1 cellular context compared by ENCODE assay signal in the genomic region with DNA sequence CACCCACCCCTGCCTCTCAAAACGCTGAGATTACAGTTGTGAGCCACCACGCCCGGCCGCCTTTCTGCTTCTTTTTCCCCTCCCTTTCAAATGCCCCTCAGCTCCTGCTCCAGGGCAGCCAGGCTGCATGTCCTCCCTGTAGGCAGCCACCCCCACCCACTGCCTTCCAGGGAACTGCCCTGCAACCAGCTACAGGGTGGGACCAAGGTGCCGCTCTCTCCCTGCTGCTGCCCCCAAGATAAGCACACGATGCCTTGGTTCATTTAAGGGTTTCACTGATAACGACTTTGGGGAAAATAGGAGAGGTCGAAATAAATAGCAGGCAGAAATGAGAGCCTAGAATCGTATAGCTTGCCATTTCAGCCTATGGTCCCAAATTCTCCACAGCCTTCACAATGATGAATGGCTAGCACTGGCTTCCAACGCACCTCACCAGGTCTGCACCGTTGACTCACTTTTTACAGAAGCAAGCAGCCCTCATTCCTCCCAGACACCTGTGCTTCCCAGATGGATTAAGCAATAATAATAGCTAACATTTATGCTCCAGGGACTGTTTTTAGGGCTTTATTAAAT.
TF ChIP-seq lines count a peak whose summit lies in the region.

No MANE protein-coding gene starts in this region.

TF ChIP-seq in K562, 482 proteins besides CTCF, POLR2A, EP300 and RAD21 (continues in another document):
- no peak for TF ChIP-seq ADNP (tag; IDR thresholded peaks at IDR 0.05)
- no peak for TF ChIP-seq ZNF668 (CRISPR knock-in tag; IDR thresholded peaks at IDR 0.05)
- TF ChIP-seq MTA3 (IDR thresholded peaks at IDR 0.05; ENCODE audit: borderline replicate concordance), result no peak
- TF ChIP-seq, protein P1, sequence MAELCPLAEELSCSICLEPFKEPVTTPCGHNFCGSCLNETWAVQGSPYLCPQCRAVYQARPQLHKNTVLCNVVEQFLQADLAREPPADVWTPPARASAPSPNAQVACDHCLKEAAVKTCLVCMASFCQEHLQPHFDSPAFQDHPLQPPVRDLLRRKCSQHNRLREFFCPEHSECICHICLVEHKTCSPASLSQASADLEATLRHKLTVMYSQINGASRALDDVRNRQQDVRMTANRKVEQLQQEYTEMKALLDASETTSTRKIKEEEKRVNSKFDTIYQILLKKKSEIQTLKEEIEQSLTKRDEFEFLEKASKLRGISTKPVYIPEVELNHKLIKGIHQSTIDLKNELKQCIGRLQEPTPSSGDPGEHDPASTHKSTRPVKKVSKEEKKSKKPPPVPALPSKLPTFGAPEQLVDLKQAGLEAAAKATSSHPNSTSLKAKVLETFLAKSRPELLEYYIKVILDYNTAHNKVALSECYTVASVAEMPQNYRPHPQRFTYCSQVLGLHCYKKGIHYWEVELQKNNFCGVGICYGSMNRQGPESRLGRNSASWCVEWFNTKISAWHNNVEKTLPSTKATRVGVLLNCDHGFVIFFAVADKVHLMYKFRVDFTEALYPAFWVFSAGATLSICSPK (IDR thresholded peaks at IDR 0.05; ENCODE audit: borderline replicate concordance), result no peak
- TF ChIP-seq ZNF282 (CRISPR knock-in tag; IDR thresholded peaks at IDR 0.05), result no peak
- no peak for TF ChIP-seq BRD9 (IDR thresholded peaks at IDR 0.05; ENCODE audit: low read depth, partially characterized antibody)
- TF ChIP-seq CBFA2T3 (IDR thresholded peaks at IDR 0.05), result peak; percentile 88
- no peak for TF ChIP-seq ZNF583 (CRISPR knock-in tag; IDR thresholded peaks at IDR 0.05)
- TF ChIP-seq ZNF77 (CRISPR knock-in tag; IDR thresholded peaks at IDR 0.05), result no peak
- TF ChIP-seq GTF2A2 (tag; IDR thresholded peaks at IDR 0.05), result no peak
- 0 out of 4 replicates have a peak, but pooled peaks of 1 of the 2 experiments have one; percentile 12 for TF ChIP-seq MAZ (CRISPR knock-in tag; conservative IDR thresholded peaks at IDR 0.05 in 1 of 2, IDR thresholded peaks at IDR 0.05 in 1 of 2)
- TF ChIP-seq NFRKB (IDR thresholded peaks at IDR 0.05; ENCODE audit: low read depth), result no peak
- TF ChIP-seq SLC30A9 (CRISPR knock-in tag; IDR thresholded peaks at IDR 0.05), result no peak
- peak; percentile 67 for TF ChIP-seq MTA2 (IDR thresholded peaks at IDR 0.05; ENCODE audit: low read depth)
- no peak for TF ChIP-seq DDX20 (tag; IDR thresholded peaks at IDR 0.05; ENCODE audit: low read depth)
- no peak for TF ChIP-seq SIN3A (IDR thresholded peaks at IDR 0.05; ENCODE audit: borderline replicate concordance in 2 of 2, control insufficient read depth in 1 of 2, low read depth in 2 of 2, low read length in 2 of 2)
- TF ChIP-seq, protein P2, sequence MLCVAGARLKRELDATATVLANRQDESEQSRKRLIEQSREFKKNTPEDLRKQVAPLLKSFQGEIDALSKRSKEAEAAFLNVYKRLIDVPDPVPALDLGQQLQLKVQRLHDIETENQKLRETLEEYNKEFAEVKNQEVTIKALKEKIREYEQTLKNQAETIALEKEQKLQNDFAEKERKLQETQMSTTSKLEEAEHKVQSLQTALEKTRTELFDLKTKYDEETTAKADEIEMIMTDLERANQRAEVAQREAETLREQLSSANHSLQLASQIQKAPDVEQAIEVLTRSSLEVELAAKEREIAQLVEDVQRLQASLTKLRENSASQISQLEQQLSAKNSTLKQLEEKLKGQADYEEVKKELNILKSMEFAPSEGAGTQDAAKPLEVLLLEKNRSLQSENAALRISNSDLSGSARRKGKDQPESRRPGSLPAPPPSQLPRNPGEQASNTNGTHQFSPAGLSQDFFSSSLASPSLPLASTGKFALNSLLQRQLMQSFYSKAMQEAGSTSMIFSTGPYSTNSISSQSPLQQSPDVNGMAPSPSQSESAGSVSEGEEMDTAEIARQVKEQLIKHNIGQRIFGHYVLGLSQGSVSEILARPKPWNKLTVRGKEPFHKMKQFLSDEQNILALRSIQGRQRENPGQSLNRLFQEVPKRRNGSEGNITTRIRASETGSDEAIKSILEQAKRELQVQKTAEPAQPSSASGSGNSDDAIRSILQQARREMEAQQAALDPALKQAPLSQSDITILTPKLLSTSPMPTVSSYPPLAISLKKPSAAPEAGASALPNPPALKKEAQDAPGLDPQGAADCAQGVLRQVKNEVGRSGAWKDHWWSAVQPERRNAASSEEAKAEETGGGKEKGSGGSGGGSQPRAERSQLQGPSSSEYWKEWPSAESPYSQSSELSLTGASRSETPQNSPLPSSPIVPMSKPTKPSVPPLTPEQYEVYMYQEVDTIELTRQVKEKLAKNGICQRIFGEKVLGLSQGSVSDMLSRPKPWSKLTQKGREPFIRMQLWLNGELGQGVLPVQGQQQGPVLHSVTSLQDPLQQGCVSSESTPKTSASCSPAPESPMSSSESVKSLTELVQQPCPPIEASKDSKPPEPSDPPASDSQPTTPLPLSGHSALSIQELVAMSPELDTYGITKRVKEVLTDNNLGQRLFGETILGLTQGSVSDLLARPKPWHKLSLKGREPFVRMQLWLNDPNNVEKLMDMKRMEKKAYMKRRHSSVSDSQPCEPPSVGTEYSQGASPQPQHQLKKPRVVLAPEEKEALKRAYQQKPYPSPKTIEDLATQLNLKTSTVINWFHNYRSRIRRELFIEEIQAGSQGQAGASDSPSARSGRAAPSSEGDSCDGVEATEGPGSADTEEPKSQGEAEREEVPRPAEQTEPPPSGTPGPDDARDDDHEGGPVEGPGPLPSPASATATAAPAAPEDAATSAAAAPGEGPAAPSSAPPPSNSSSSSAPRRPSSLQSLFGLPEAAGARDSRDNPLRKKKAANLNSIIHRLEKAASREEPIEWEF (CRISPR knock-in tag; IDR thresholded peaks at IDR 0.05), result no peak
- no peak for TF ChIP-seq C11orf30 (IDR thresholded peaks at IDR 0.05; ENCODE audit: low read depth)
- TF ChIP-seq ZNF780A (CRISPR knock-in tag; IDR thresholded peaks at IDR 0.05), result no peak
- TF ChIP-seq, protein P3, sequence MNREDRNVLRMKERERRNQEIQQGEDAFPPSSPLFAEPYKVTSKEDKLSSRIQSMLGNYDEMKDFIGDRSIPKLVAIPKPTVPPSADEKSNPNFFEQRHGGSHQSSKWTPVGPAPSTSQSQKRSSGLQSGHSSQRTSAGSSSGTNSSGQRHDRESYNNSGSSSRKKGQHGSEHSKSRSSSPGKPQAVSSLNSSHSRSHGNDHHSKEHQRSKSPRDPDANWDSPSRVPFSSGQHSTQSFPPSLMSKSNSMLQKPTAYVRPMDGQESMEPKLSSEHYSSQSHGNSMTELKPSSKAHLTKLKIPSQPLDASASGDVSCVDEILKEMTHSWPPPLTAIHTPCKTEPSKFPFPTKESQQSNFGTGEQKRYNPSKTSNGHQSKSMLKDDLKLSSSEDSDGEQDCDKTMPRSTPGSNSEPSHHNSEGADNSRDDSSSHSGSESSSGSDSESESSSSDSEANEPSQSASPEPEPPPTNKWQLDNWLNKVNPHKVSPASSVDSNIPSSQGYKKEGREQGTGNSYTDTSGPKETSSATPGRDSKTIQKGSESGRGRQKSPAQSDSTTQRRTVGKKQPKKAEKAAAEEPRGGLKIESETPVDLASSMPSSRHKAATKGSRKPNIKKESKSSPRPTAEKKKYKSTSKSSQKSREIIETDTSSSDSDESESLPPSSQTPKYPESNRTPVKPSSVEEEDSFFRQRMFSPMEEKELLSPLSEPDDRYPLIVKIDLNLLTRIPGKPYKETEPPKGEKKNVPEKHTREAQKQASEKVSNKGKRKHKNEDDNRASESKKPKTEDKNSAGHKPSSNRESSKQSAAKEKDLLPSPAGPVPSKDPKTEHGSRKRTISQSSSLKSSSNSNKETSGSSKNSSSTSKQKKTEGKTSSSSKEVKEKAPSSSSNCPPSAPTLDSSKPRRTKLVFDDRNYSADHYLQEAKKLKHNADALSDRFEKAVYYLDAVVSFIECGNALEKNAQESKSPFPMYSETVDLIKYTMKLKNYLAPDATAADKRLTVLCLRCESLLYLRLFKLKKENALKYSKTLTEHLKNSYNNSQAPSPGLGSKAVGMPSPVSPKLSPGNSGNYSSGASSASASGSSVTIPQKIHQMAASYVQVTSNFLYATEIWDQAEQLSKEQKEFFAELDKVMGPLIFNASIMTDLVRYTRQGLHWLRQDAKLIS (CRISPR knock-in tag; IDR thresholded peaks at IDR 0.05), result no peak
- peak; percentile 70 for TF ChIP-seq CXXC5 (CRISPR knock-in tag; IDR thresholded peaks at IDR 0.05)
- peak; percentile 76 for TF ChIP-seq TAL1 (IDR thresholded peaks at IDR 0.05)
- TF ChIP-seq, protein P4, sequence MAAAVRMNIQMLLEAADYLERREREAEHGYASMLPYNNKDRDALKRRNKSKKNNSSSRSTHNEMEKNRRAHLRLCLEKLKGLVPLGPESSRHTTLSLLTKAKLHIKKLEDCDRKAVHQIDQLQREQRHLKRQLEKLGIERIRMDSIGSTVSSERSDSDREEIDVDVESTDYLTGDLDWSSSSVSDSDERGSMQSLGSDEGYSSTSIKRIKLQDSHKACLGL (CRISPR knock-in tag; IDR thresholded peaks at IDR 0.05; ENCODE audit: borderline replicate concordance, poor library complexity, severe bottlenecking), result no peak
- peak; percentile 73; the same call in 1 of the 2 replicates for TF ChIP-seq MYNN (IDR thresholded peaks at IDR 0.05)
- TF ChIP-seq MYNN (CRISPR knock-in tag; IDR thresholded peaks at IDR 0.05), result no peak
- no peak for TF ChIP-seq RBM22 (IDR thresholded peaks at IDR 0.05; ENCODE audit: low read depth, low read length, poor library complexity, severe bottlenecking)
- TF ChIP-seq KLF16 (IDR thresholded peaks at IDR 0.05), result peak; percentile 26; the same call in 1 of the 2 replicates
- TF ChIP-seq, protein P5, sequence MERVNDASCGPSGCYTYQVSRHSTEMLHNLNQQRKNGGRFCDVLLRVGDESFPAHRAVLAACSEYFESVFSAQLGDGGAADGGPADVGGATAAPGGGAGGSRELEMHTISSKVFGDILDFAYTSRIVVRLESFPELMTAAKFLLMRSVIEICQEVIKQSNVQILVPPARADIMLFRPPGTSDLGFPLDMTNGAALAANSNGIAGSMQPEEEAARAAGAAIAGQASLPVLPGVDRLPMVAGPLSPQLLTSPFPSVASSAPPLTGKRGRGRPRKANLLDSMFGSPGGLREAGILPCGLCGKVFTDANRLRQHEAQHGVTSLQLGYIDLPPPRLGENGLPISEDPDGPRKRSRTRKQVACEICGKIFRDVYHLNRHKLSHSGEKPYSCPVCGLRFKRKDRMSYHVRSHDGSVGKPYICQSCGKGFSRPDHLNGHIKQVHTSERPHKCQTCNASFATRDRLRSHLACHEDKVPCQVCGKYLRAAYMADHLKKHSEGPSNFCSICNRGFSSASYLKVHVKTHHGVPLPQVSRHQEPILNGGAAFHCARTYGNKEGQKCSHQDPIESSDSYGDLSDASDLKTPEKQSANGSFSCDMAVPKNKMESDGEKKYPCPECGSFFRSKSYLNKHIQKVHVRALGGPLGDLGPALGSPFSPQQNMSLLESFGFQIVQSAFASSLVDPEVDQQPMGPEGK (CRISPR knock-in tag; IDR thresholded peaks at IDR 0.05; ENCODE audit: borderline replicate concordance), result no peak
- TF ChIP-seq PHF20 (IDR thresholded peaks at IDR 0.05; ENCODE audit: partially characterized antibody), result no peak
- no peak for TF ChIP-seq RBM34 (IDR thresholded peaks at IDR 0.05; ENCODE audit: borderline replicate concordance, insufficient read depth, low read length)
- no peak for TF ChIP-seq BRD4 (IDR thresholded peaks at IDR 0.05)
- no peak for TF ChIP-seq SAFB2 (IDR thresholded peaks at IDR 0.05; ENCODE audit: borderline replicate concordance, low read depth, low read length, severe bottlenecking)
- no peak for TF ChIP-seq SUPT5H (IDR thresholded peaks at IDR 0.05)
- peak; percentile 57; the same call in 1 of the 2 replicates for TF ChIP-seq ELF4 (CRISPR knock-in tag; IDR thresholded peaks at IDR 0.05)
- TF ChIP-seq ZC3H8 (IDR thresholded peaks at IDR 0.05), result no peak
- TF ChIP-seq HMGN3 (IDR thresholded peaks at IDR 0.05; ENCODE audit: borderline replicate concordance, extremely low read depth, insufficient read length, low read depth, low read length), result no peak
- TF ChIP-seq SREBF2 (CRISPR knock-in tag; IDR thresholded peaks at IDR 0.05), result no peak
- TF ChIP-seq ZNF124 (CRISPR knock-in tag; IDR thresholded peaks at IDR 0.05), result no peak
- TF ChIP-seq, protein P6, sequence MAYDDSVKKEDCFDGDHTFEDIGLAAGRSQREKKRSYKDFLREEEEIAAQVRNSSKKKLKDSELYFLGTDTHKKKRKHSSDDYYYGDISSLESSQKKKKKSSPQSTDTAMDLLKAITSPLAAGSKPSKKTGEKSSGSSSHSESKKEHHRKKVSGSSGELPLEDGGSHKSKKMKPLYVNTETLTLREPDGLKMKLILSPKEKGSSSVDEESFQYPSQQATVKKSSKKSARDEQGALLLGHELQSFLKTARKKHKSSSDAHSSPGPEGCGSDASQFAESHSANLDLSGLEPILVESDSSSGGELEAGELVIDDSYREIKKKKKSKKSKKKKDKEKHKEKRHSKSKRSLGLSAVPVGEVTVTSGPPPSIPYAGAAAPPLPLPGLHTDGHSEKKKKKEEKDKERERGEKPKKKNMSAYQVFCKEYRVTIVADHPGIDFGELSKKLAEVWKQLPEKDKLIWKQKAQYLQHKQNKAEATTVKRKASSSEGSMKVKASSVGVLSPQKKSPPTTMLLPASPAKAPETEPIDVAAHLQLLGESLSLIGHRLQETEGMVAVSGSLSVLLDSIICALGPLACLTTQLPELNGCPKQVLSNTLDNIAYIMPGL (CRISPR knock-in tag; IDR thresholded peaks at IDR 0.05), result no peak
- TF ChIP-seq, protein P7, sequence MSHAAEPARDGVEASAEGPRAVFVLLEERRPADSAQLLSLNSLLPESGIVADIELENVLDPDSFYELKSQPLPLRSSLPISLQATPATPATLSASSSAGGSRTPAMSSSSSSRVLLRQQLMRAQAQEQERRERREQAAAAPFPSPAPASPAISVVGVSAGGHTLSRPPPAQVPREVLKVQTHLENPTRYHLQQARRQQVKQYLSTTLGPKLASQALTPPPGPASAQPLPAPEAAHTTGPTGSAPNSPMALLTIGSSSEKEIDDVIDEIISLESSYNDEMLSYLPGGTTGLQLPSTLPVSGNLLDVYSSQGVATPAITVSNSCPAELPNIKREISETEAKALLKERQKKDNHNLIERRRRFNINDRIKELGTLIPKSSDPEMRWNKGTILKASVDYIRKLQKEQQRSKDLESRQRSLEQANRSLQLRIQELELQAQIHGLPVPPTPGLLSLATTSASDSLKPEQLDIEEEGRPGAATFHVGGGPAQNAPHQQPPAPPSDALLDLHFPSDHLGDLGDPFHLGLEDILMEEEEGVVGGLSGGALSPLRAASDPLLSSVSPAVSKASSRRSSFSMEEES (CRISPR knock-in tag; IDR thresholded peaks at IDR 0.05), result no peak
- TF ChIP-seq PYGO2 (tag; IDR thresholded peaks at IDR 0.05), result no peak
- no peak for TF ChIP-seq MTA1 (IDR thresholded peaks at IDR 0.05; ENCODE audit: borderline replicate concordance)
- TF ChIP-seq, protein P8, sequence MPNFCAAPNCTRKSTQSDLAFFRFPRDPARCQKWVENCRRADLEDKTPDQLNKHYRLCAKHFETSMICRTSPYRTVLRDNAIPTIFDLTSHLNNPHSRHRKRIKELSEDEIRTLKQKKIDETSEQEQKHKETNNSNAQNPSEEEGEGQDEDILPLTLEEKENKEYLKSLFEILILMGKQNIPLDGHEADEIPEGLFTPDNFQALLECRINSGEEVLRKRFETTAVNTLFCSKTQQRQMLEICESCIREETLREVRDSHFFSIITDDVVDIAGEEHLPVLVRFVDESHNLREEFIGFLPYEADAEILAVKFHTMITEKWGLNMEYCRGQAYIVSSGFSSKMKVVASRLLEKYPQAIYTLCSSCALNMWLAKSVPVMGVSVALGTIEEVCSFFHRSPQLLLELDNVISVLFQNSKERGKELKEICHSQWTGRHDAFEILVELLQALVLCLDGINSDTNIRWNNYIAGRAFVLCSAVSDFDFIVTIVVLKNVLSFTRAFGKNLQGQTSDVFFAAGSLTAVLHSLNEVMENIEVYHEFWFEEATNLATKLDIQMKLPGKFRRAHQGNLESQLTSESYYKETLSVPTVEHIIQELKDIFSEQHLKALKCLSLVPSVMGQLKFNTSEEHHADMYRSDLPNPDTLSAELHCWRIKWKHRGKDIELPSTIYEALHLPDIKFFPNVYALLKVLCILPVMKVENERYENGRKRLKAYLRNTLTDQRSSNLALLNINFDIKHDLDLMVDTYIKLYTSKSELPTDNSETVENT (CRISPR knock-in tag; IDR thresholded peaks at IDR 0.05), result no peak
- no peak for TF ChIP-seq RBM17 (IDR thresholded peaks at IDR 0.05; ENCODE audit: borderline replicate concordance, low read depth, low read length)
